In the genomic region with DNA sequence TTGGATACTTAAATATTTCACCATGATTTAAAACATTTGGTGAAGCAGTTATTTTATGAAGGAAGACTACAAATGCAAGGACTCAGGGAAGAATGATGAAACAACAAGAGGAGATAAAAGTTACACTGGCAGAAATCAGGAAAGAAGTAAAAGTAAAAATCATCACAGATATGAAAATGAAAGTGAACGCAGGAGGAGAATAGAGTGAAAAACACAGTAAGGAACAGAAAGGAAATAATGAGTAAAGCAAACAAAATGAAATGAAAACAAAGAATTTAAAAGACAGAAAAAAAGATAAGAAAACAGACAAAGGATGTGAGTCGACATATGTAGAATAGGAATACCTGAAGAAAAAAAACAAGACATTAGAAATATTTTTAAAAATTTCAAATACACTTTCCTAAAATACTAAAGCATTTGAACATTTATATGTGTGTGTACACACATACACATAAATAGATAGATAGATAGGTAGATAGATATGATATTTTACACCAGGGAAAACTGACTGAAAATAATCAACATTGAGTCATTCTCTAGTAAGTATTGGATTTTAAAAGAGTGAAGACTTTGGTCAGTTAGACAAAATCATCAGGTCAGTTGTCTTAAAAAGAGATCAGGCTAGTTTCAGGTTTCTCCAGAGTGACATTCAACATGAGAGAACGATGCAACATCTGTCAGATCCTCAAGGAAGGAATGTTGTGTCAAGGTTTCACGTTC, we compare ENCODE assay signal across 10 cellular contexts. TPM values are rescaled to one million over a fixed set of nuclear protein-coding genes. Genes with fewer than 3 reads are reported as not detected.
DNase-seq lines count a peak whose midpoint lies in the region; ATAC-seq and TF ChIP-seq lines count a peak whose summit lies in the region.
"Had no signal": no experiment of that assay in that cellular context is flagged by ENCODE, and none has a peak within 500 bp of the region (broad histone marks: within the 10 kb centered on the region; RNA-seq: fewer than 3 reads in every experiment).

No MANE protein-coding gene starts in this region.

- H3K79me2 ChIP-seq in OCI-LY3 (ENCODE audit: low read length) (no peaks in the 10 kb centered on the region), trophoblast cell (ENCODE audit: control insufficient read depth, insufficient read depth, low read length, poor library complexity) (no peaks in the 10 kb centered on the region)

- no peak overlapping the region for H3K14ac ChIP-seq in trophoblast cell (ENCODE audit: low read length)

- H2BK120ac ChIP-seq in trophoblast cell (ENCODE audit: insufficient read depth, low read length, poor library complexity), result no peak overlapping the region

- no peak overlapping the region for H2AK5ac ChIP-seq in trophoblast cell (ENCODE audit: low read length)

- H3K18ac ChIP-seq in trophoblast cell (ENCODE audit: low read length), result no peak overlapping the region

- H3K4me3 ChIP-seq in OCI-LY3 (ENCODE audit: low read length), result no peak overlapping the region
- no peak overlapping the region for H3K4me3 ChIP-seq in trophoblast cell (ENCODE audit: low read depth, low read length)
- H3K4me3 ChIP-seq: gastrocnemius medialis had no signal

- H3K27ac ChIP-seq in OCI-LY3 (ENCODE audit: low read length) (no peak overlapping the region), epithelial cell of prostate (peak overlapping the region; percentile 16), trophoblast cell (ENCODE audit: low read depth, low read length) (no peak overlapping the region)
- H3K27ac ChIP-seq: gastrocnemius medialis had no signal

- no peaks in the 10 kb centered on the region for H3K79me1 ChIP-seq in trophoblast cell (ENCODE audit: low read length)

- DNase-seq in GM10248 (ENCODE audit: extremely low spot score), result peak; percentile 28
- no peak for DNase-seq in epithelial cell of prostate (ENCODE audit: low read depth, low spot score)
- no peak for DNase-seq in trophoblast cell
- no peak for DNase-seq in NCI-H2107 treated with DMSO at 0.1 percent for 48 hours (lab: John Stamatoyannopoulos, UW; ENCODE audit: unreplicated experiment)
- DNase-seq in cerebellar nuclear complex (lab: John Stamatoyannopoulos, UW), result no peak
- DNase-seq: DMS79, gastrocnemius medialis had no signal

- H2AFZ ChIP-seq in OCI-LY3 (ENCODE audit: low read depth, low read length) (peak overlapping the region; percentile 13), trophoblast cell (ENCODE audit: insufficient read depth, low read length, poor library complexity) (no peak overlapping the region)

- POLR2A ChIA-PET in GM10248 (lab: Yijun Ruan, JAX), result no interaction called here

- H3K36me3 ChIP-seq in OCI-LY3 (replicated peaks; ENCODE audit: low read depth, low read length) (peaks cover 3% of the 10 kb centered on the region), trophoblast cell (ENCODE audit: control insufficient read depth in 1 of 2, insufficient read depth in 2 of 2, low read length in 2 of 2) (peaks cover 0 to 5% of the 10 kb centered on the region in 2 experiments)
- H3K36me3 ChIP-seq: gastrocnemius medialis had no signal

- peaks cover 10% of the 10 kb centered on the region for H3K4me1 ChIP-seq in OCI-LY3 (ENCODE audit: low read length)
- H3K4me1 ChIP-seq in trophoblast cell (ENCODE audit: control insufficient read depth in 1 of 2, insufficient read depth in 2 of 2, low read length in 2 of 2), result no peaks in the 10 kb centered on the region
- H3K4me1 ChIP-seq: gastrocnemius medialis had no signal

- H2BK12ac ChIP-seq in trophoblast cell (ENCODE audit: low read length), result no peak overlapping the region

- H4K12ac ChIP-seq in trophoblast cell (ENCODE audit: low read depth, low read length), result no peak overlapping the region

- CTCF ChIA-PET in GM10248 (lab: Yijun Ruan, JAX), result no interaction called here

- no peak overlapping the region for H3K4ac ChIP-seq in trophoblast cell (ENCODE audit: low read depth, low read length)

- H4K20me1 ChIP-seq in OCI-LY3 (ENCODE audit: insufficient read depth, low read length), result no peaks in the 10 kb centered on the region

- TF ChIP-seq CTCF in GM10248 (IDR thresholded peaks at IDR 0.05; ENCODE audit: control extremely low read depth, extremely low read depth, low read depth, missing control alignments) (no peak), OCI-LY3 (IDR thresholded peaks at IDR 0.05; ENCODE audit: low read depth, low read length) (no peak)

- no peak overlapping the region for H4K91ac ChIP-seq in trophoblast cell (ENCODE audit: low read depth, low read length)

- H3K9me3 ChIP-seq in OCI-LY3 (ENCODE audit: insufficient read depth, low read length), result 0 out of 2 replicates have a peak, but pooled peaks cover 8% of the 10 kb centered on the region
- peaks cover 4% of the 10 kb centered on the region for H3K9me3 ChIP-seq in trophoblast cell (ENCODE audit: insufficient read depth, low read depth, low read length)
- H3K9me3 ChIP-seq: gastrocnemius medialis had no signal

- ATAC-seq in GM19467 (IDR thresholded peaks at IDR 0.05; ENCODE audit: unreplicated experiment) (peak; percentile 65), HG03457 (IDR thresholded peaks at IDR 0.05; ENCODE audit: unreplicated experiment) (no peak)
- ATAC-seq: gastrocnemius medialis had no signal

- H3K27me3 ChIP-seq in OCI-LY3 (ENCODE audit: low read depth, low read length), result no peaks in the 10 kb centered on the region
- H3K27me3 ChIP-seq in trophoblast cell (ENCODE audit: insufficient read depth, low read length), result no peaks in the 10 kb centered on the region
- H3K27me3 ChIP-seq: gastrocnemius medialis had no signal

- H2BK5ac ChIP-seq in trophoblast cell (ENCODE audit: low read depth, low read length, poor library complexity), result no peak overlapping the region

- H3K4me2 ChIP-seq in OCI-LY3 (ENCODE audit: low read length) (peak overlapping the region; percentile 44), trophoblast cell (ENCODE audit: low read length) (no peak overlapping the region)

- WGBS in trophoblast cell (ENCODE audit: extremely low coverage, insufficient coverage, insufficient read length), result no CpG with 5 or more reads among the region's 4 CpGs

- H4K8ac ChIP-seq in trophoblast cell (ENCODE audit: low read depth, low read length), result no peak overlapping the region

- H3K9ac ChIP-seq in OCI-LY3 (ENCODE audit: low read length), result no peak overlapping the region
- H3K9ac ChIP-seq in trophoblast cell (ENCODE audit: low read length), result no peak overlapping the region

- H3K23ac ChIP-seq in trophoblast cell (ENCODE audit: low read length), result no peak overlapping the region

RNA-seq across cellular contexts. Expression of a gene that starts 12.1 kb away (rescaled TPM):
- 24.9 and 25.3 TPM in 2 replicates for polyA plus RNA-seq in trophoblast cell (2013)

RNA-seq across cellular contexts. Expression of a gene that starts 43.2 kb away (rescaled TPM):
- polyA plus RNA-seq in trophoblast cell (2013), result 61.9 and 62.4 TPM in 2 replicates

RNA-seq across cellular contexts. Expression of a gene that starts 59.5 kb away (rescaled TPM):
- polyA plus RNA-seq in trophoblast cell (2013), result 5.8 and 6.5 TPM in 2 replicates
